ENCODE assay signal across 8 cellular contexts in genomic region chr1:150066838-150067183, GRCh38. TPM values are rescaled to one million over a fixed set of nuclear protein-coding genes. Genes with fewer than 3 reads are reported as not detected.
A peak's percentile ranks its signal among the peaks of the same experiment; 100 is the strongest.
DNase-seq lines count a peak whose midpoint lies in the region; ATAC-seq lines count a peak whose summit lies in the region.

No MANE protein-coding gene starts in this region.

- H3K4me3 ChIP-seq in SJSA1 = peak overlapping the region; percentile 51
- H3K4me3 ChIP-seq in iPS-15b (ENCODE audit: low read depth, low read length) = peak overlapping the region; percentile 90
- H3K4me3 ChIP-seq in skin epidermis = peak overlapping the region; percentile 45 to 70 (median 62)

- peak; percentile 86 for DNase-seq in NCI-H2107 treated with DMSO at 0.1 percent for 48 hours (lab: John Stamatoyannopoulos, UW; ENCODE audit: unreplicated experiment)
- no peak for DNase-seq in NCI-H2107 (lab: John Stamatoyannopoulos, UW)
- peak in 1 of 2 experiments; percentile 60 for DNase-seq in SJSA1 (ENCODE audit: low read depth in 1 of 2, low spot score in 2 of 2)
- peak in 40 of 56 donors; percentile 34 to 82 (median 57) for DNase-seq in amygdala (lab: John Stamatoyannopoulos, UW)

- no peaks in the 10 kb centered on the region for H3K9me3 ChIP-seq in SJSA1 (replicated peaks)
- H3K9me3 ChIP-seq in iPS-15b (ENCODE audit: control insufficient read depth, insufficient read depth, low read length) = no peaks in the 10 kb centered on the region

- no peaks in the 10 kb centered on the region for H3K27me3 ChIP-seq in SJSA1 (replicated peaks)
- no peaks in the 10 kb centered on the region for H3K27me3 ChIP-seq in iPS-15b (ENCODE audit: control insufficient read depth, insufficient read depth, low read length)

- peak; percentile 18 for ATAC-seq in HG03280 (IDR thresholded peaks at IDR 0.05; ENCODE audit: unreplicated experiment)
- no peak for ATAC-seq in HG03457 (IDR thresholded peaks at IDR 0.05; ENCODE audit: unreplicated experiment)

- H3K9ac ChIP-seq in iPS-15b (ENCODE audit: low read depth, low read length) = peak overlapping the region; percentile 55

- H3K27ac ChIP-seq in SJSA1 = peak overlapping the region; percentile 50
- peak overlapping the region; percentile 55 to 93 (median 88) for H3K27ac ChIP-seq in skin epidermis

- H3K4me1 ChIP-seq in SJSA1 (replicated peaks) (peaks cover 21% of the 10 kb centered on the region), iPS-15b (ENCODE audit: control insufficient read depth, insufficient read depth, low read length) (peaks cover 3% of the 10 kb centered on the region)

- H3K36me3 ChIP-seq in SJSA1 = peaks cover 9% of the 10 kb centered on the region
- H3K36me3 ChIP-seq in iPS-15b (ENCODE audit: control insufficient read depth, insufficient read depth, low read length) = no peaks in the 10 kb centered on the region

RNA-seq across cellular contexts. Expression of gene VPS45, which starts 0.8 kb away (rescaled TPM):
- 52.6 and 54.8 TPM in 2 replicates for total RNA-seq in SJSA1 (2014; rRNA removed; shearing (Covaris generic))

RNA-seq across cellular contexts. Expression of gene OTUD7B, which starts 56.3 kb away (rescaled TPM):
- 14.2 and 27.2 TPM in 2 replicates for total RNA-seq in SJSA1 (2014; rRNA removed; shearing (Covaris generic))
